1 cellular context compared by ENCODE assay signal in the genomic region with DNA sequence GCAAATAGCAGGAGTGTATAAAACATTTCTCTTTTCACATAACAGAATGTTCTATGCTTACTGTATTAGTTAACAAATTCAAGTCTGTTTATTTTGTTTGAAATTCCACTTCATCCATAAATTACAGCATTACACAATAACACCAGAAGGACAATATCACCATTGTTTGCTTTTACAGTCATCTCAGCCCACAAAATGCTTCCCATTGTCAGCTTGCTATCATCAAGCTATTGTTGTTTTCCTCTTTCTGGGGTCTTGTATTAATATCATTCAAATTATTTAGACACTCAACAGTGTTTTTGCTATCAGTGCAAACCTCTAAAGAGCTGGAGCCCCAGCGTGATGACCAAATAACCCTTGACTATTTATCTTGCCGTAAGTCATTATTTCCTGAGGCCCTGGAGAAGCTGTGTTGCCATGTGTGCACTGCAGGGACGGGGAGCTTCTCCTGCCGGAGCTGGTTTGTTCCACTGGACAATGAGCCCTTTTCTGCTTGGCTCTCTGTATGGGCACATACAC.
TF ChIP-seq lines count a peak whose summit lies in the region.

No MANE protein-coding gene starts in this region.

TF ChIP-seq in GM23338, 12 proteins besides CTCF, POLR2A, EP300 and RAD21 (continued from another document):
- TF ChIP-seq, protein P1, sequence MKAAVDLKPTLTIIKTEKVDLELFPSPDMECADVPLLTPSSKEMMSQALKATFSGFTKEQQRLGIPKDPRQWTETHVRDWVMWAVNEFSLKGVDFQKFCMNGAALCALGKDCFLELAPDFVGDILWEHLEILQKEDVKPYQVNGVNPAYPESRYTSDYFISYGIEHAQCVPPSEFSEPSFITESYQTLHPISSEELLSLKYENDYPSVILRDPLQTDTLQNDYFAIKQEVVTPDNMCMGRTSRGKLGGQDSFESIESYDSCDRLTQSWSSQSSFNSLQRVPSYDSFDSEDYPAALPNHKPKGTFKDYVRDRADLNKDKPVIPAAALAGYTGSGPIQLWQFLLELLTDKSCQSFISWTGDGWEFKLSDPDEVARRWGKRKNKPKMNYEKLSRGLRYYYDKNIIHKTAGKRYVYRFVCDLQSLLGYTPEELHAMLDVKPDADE (IDR thresholded peaks at IDR 0.05): no peak
- TF ChIP-seq, protein P2, sequence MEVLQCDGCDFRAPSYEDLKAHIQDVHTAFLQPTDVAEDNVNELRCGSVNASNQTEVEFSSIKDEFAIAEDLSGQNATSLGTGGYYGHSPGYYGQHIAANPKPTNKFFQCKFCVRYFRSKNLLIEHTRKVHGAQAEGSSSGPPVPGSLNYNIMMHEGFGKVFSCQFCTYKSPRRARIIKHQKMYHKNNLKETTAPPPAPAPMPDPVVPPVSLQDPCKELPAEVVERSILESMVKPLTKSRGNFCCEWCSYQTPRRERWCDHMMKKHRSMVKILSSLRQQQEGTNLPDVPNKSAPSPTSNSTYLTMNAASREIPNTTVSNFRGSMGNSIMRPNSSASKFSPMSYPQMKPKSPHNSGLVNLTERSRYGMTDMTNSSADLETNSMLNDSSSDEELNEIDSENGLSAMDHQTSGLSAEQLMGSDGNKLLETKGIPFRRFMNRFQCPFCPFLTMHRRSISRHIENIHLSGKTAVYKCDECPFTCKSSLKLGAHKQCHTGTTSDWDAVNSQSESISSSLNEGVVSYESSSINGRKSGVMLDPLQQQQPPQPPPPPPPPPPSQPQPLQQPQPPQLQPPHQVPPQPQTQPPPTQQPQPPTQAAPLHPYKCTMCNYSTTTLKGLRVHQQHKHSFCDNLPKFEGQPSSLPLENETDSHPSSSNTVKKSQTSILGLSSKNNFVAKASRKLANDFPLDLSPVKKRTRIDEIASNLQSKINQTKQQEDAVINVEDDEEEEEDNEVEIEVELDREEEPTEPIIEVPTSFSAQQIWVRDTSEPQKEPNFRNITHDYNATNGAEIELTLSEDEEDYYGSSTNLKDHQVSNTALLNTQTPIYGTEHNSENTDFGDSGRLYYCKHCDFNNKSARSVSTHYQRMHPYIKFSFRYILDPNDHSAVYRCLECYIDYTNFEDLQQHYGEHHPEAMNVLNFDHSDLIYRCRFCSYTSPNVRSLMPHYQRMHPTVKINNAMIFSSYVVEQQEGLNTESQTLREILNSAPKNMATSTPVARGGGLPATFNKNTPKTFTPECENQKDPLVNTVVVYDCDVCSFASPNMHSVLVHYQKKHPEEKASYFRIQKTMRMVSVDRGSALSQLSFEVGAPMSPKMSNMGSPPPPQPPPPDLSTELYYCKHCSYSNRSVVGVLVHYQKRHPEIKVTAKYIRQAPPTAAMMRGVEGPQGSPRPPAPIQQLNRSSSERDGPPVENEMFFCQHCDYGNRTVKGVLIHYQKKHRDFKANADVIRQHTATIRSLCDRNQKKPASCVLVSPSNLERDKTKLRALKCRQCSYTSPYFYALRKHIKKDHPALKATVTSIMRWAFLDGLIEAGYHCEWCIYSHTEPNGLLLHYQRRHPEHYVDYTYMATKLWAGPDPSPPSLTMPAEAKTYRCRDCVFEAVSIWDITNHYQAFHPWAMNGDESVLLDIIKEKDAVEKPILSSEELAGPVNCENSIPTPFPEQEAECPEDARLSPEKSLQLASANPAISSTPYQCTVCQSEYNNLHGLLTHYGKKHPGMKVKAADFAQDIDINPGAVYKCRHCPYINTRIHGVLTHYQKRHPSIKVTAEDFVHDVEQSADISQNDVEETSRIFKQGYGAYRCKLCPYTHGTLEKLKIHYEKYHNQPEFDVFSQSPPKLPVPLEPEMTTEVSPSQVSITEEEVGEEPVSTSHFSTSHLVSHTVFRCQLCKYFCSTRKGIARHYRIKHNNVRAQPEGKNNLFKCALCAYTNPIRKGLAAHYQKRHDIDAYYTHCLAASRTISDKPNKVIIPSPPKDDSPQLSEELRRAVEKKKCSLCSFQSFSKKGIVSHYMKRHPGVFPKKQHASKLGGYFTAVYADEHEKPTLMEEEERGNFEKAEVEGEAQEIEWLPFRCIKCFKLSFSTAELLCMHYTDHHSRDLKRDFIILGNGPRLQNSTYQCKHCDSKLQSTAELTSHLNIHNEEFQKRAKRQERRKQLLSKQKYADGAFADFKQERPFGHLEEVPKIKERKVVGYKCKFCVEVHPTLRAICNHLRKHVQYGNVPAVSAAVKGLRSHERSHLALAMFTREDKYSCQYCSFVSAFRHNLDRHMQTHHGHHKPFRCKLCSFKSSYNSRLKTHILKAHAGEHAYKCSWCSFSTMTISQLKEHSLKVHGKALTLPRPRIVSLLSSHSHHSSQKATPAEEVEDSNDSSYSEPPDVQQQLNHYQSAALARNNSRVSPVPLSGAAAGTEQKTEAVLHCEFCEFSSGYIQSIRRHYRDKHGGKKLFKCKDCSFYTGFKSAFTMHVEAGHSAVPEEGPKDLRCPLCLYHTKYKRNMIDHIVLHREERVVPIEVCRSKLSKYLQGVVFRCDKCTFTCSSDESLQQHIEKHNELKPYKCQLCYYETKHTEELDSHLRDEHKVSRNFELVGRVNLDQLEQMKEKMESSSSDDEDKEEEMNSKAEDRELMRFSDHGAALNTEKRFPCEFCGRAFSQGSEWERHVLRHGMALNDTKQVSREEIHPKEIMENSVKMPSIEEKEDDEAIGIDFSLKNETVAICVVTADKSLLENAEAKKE (CRISPR knock-in tag; IDR thresholded peaks at IDR 0.05): no peak
- no peak for TF ChIP-seq EZH2 (IDR thresholded peaks at IDR 0.05; ENCODE audit: low read depth, unreplicated experiment)
